ENCODE assay signal across 1 cellular context in the genomic region with DNA sequence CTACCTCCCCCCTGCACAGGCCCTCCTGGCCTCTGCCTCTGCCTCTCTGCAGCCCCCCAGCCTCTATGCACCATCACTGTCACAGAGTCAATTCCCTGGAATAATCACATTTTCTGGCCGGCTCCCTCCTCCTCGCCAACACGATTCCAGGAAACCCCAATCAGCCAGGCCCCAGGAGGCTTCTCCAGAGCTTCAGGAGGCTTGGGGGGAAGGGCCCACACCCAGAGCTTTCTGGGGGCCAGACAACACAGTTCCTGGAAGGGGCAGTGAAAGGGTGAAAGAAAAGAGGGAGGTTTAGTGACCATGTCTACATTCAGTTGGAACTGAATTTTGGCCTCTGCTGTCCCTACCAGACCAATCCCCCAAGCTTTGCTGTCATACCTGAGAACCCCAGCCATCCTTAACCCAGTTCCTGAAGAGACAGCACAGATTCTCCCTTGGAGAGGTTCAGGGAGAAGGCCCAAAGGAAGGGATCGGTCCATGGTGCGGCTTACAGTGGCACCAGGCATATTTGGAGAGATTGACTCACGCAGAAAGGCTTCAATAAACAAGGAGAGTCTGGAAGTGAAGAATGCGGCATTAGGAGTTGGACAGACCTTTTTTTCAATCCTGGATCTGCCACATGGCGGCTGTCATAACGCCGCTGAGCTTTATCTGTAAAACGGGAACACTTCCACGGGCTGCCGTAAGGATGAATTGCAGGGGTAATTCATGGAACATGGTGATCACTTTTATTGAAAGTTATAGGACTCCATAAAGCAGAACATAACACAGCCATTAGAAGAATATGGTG.
A peak's percentile ranks its signal among the peaks of the same experiment; 100 is the strongest.
TF ChIP-seq lines count a peak whose summit lies in the region.

No MANE protein-coding gene starts in this region.

TF ChIP-seq in K562, 482 proteins besides CTCF, POLR2A, EP300 and RAD21:
- TF ChIP-seq TCF3 (CRISPR knock-in tag; IDR thresholded peaks at IDR 0.05), result 0 out of 2 replicates have a peak, but pooled peaks have one; percentile 9
- no peak for TF ChIP-seq BACH1 (tag; IDR thresholded peaks at IDR 0.05)
- TF ChIP-seq POLR3A (IDR thresholded peaks at IDR 0.05; ENCODE audit: borderline replicate concordance, extremely low read depth, insufficient read depth, insufficient read length), result no peak
- TF ChIP-seq RBM39 (optimal IDR thresholded peaks at IDR 0.05; ENCODE audit: low read depth, low read length), result no peak
- TF ChIP-seq REST (CRISPR knock-in tag; IDR thresholded peaks at IDR 0.05; ENCODE audit: low read depth), result no peak
- peak; percentile 9; the same call in 1 of the 2 replicates for TF ChIP-seq ARID1B (IDR thresholded peaks at IDR 0.05)
- no peak for TF ChIP-seq MEF2D (tag; conservative IDR thresholded peaks at IDR 0.05; ENCODE audit: low read depth)
- no peak for TF ChIP-seq ETV5 (CRISPR knock-in tag; IDR thresholded peaks at IDR 0.05; ENCODE audit: low read depth)
